In the genomic region with DNA sequence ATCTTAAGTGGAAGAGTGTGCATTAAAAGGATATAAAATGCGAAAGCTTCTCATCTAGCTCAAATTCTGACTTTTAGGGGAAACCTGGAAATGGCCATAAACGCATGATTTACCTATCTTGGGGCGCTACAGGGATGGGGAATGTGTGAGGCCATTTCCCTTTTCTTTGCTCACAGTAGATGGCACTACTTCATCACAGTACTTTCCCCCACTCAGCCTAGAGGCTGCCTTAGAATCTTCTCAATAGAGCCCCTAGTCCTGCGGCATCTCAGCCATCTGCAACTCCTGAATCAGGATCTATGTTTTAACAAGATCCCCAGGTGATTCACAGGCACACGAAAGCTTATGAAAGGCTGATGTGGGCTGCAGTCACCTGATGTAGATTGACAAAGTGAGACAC, we compare ENCODE assay signal across 8 cellular contexts.
DNase-seq lines count a peak whose midpoint lies in the region; ATAC-seq, FAIRE-seq and TF ChIP-seq lines count a peak whose summit lies in the region.
"Had no signal": no experiment of that assay in that cellular context is flagged by ENCODE, and none has a peak within 500 bp of the region (broad histone marks: within the 10 kb centered on the region; RNA-seq: fewer than 3 reads in every experiment).

No MANE protein-coding gene starts in this region.

- H3K27me3 Mint-ChIP-seq in T-helper 17 cell = peaks cover 26% of the 10 kb centered on the region
- no peaks in the 10 kb centered on the region for H3K27me3 Mint-ChIP-seq in activated T-cell treated with anti-CD3 and anti-CD28 coated beads, Interleukin-2, amount 50 U/mL, for 24 hours

- no peaks in the 10 kb centered on the region for H3K36me3 Mint-ChIP-seq in T-helper 17 cell (ENCODE audit: low read depth)
- no peaks in the 10 kb centered on the region for H3K36me3 Mint-ChIP-seq in activated T-cell treated with anti-CD3 and anti-CD28 coated beads, Interleukin-2, amount 50 U/mL, for 24 hours (ENCODE audit: low read depth)

- H3K4me3 Mint-ChIP-seq in T-helper 17 cell = no peak overlapping the region
- H3K4me3 Mint-ChIP-seq in activated T-cell treated with anti-CD3 and anti-CD28 coated beads, Interleukin-2, amount 50 U/mL, for 24 hours = no peak overlapping the region

- H3K4me1 ChIP-seq in cardiac muscle cell (ENCODE audit: low read depth) = peaks cover 70% of the 10 kb centered on the region
- peaks cover 0 to 5% of the 10 kb centered on the region in 2 donors for H3K4me1 ChIP-seq in small intestine (ENCODE audit: control insufficient read depth in 2 of 2, insufficient read depth in 1 of 2, low read depth in 1 of 2, low read length in 1 of 2)

- DNase-seq in GM12864 (ENCODE audit: low read depth) (no peak), HT-29 (ENCODE audit: low spot score) (peak; percentile 60), T-helper 17 cell (no peak), cardiac muscle cell (ENCODE audit: low read depth in 1 of 2, low spot score in 1 of 2) (peak; percentile 44 to 77), small intestine (peak; percentile 25), activated T-cell treated with anti-CD3 and anti-CD28 coated beads for 4 hours (no peak)
- no peak for DNase-seq in activated T-cell treated with anti-CD3 and anti-CD28 coated beads, Interleukin-2, amount 50 U/mL, for 24 hours

- H3K36me3 ChIP-seq in cardiac muscle cell (peaks cover 3% of the 10 kb centered on the region), small intestine (ENCODE audit: control insufficient read depth in 2 of 2, insufficient read depth in 2 of 2, low read length in 2 of 2) (no peaks in the 10 kb centered on the region)

- 65 to 81% (median 69%) methylated on average over 5 of the region's 5 CpGs for WGBS in small intestine, 3 donors

- peak; percentile 49 for TF ChIP-seq CTCF in GM12864 (IDR thresholded peaks at IDR 0.05; ENCODE audit: low read depth, low read length, missing control alignments)
- peak; percentile 69 for TF ChIP-seq CTCF in cardiac muscle cell (IDR thresholded peaks at IDR 0.05; ENCODE audit: low read depth, low read length)

- H3K27ac Mint-ChIP-seq in T-helper 17 cell = no peak overlapping the region
- no peak overlapping the region for H3K27ac Mint-ChIP-seq in activated T-cell treated with anti-CD3 and anti-CD28 coated beads, Interleukin-2, amount 50 U/mL, for 24 hours

- peak; percentile 35 for ATAC-seq in T-helper 17 cell

- no peaks in the 10 kb centered on the region for H3K9me3 Mint-ChIP-seq in activated T-cell treated with anti-CD3 and anti-CD28 coated beads, Interleukin-2, amount 50 U/mL, for 24 hours

- H3K27me3 ChIP-seq in cardiac muscle cell (no peaks in the 10 kb centered on the region), small intestine (ENCODE audit: control insufficient read depth in 2 of 2, insufficient read depth in 2 of 2, low read length in 2 of 2) (no peaks in the 10 kb centered on the region)

- H3K9me3 ChIP-seq in T-helper 17 cell (ENCODE audit: control insufficient read depth, low read length, poor library complexity, severe bottlenecking) = no peaks in the 10 kb centered on the region
- H3K9me3 ChIP-seq in cardiac muscle cell (ENCODE audit: low read depth) = no peaks in the 10 kb centered on the region
- no peaks in the 10 kb centered on the region for H3K9me3 ChIP-seq in small intestine (ENCODE audit: control insufficient read depth, low read depth)

- peaks cover 5% of the 10 kb centered on the region for H3K4me1 Mint-ChIP-seq in T-helper 17 cell
- H3K4me1 Mint-ChIP-seq in activated T-cell treated with anti-CD3 and anti-CD28 coated beads, Interleukin-2, amount 50 U/mL, for 24 hours (ENCODE audit: low read depth) = no peaks in the 10 kb centered on the region

- H3K27ac ChIP-seq in cardiac muscle cell = peak overlapping the region; percentile 31
- H3K27ac ChIP-seq in small intestine (ENCODE audit: low read depth in 1 of 2, low read length in 1 of 2) = no peak overlapping the region

- FAIRE-seq in small intestine (lab: Jason Lieb, UNC) = no peak

- no peak overlapping the region for H3K4me3 ChIP-seq in GM12864 (ENCODE audit: low read depth, low read length)
- no peak overlapping the region for H3K4me3 ChIP-seq in cardiac muscle cell
- H3K4me3 ChIP-seq in small intestine (ENCODE audit: low read depth in 1 of 2, low read length in 2 of 2) = no peak overlapping the region
- H3K4me3 ChIP-seq: skin epidermis had no signal

Comparison
In these comparisons a context has a peak if more than half of its experiments do, and no peak if none do; other contexts are left out.
1. DNase-seq: peak in HT-29 (single experiment), cardiac muscle cell (2 of 2) and small intestine (single experiment); none in GM12864 (single experiment), T-helper 17 cell (0 of 3), activated T-cell treated with anti-CD3 and anti-CD28 coated beads for 4 hours (single experiment) and activated T-cell treated with anti-CD3 and anti-CD28 coated beads, Interleukin-2, amount 50 U/mL, for 24 hours (single experiment).